ENCODE assay signal across 22 cellular contexts in the genomic region with DNA sequence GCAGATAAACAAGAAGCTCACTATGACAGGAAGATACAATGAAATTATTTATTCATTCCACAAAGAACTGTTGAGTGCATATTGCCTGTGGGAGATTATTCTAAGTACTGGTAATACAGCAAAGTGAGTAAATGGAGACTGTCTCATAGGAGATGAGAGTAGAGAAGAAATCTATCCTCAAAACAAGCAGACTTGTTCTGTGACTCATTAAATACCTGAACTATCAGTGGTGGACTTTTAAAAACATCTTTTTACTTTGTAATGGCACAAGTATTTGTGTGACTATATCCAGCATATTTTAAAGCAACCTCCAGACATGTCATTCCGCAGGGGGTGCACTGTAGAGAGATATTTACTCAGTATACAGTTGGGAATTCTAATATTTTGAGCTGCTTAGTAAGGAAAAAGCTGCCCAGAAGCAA.
DNase-seq lines count a peak whose midpoint lies in the region; ATAC-seq and TF ChIP-seq lines count a peak whose summit lies in the region.
"Had no signal": no experiment of that assay in that cellular context is flagged by ENCODE, and none has a peak within 500 bp of the region (broad histone marks: within the 10 kb centered on the region; RNA-seq: fewer than 3 reads in every experiment).

No MANE protein-coding gene starts in this region.

- peak; percentile 75 for DNase-seq in AG20443 (ENCODE audit: low spot score)
- peak; percentile 65 for DNase-seq in NCI-H226
- DNase-seq in dedifferentiated amniotic fluid mesenchymal stem cell (ENCODE audit: extremely low spot score) = peak; percentile 42
- DNase-seq in osteocyte (ENCODE audit: extremely low spot score, unreplicated experiment) = no peak
- no peak for DNase-seq in BE2C
- DNase-seq in head of caudate nucleus = no peak
- DNase-seq: activated CD8-positive, alpha-beta memory T cell treated with anti-CD3 and anti-CD28 coated beads, Interleukin-2, amount 50 U/mL, for 4 hours; DND-41; natural killer cell; NCI-H2081 treated with DMSO at 0.1 percent for 48 hours; NCI-H748 treated with DMSO at 0.1 percent for 48 hours; right cardiac atrium; stimulated activated CD4-positive, alpha-beta T cell treated with anti-CD3 and anti-CD28 coated beads, Interleukin-4, amount 100 ng/mL, for 4 hours; stimulated activated naive B cell treated with anti-CD40 and anti-IgM and Interleukin-4, amounts not matched to agents 10 μg/mL and 1 μg/mL and 100 μg/mL, for 72 hours; T-helper 17 cell had no signal

- TF ChIP-seq CTCF in osteocyte (IDR thresholded peaks at IDR 0.05) (no peak), BE2C (IDR thresholded peaks at IDR 0.05; ENCODE audit: low read depth, low read length) (no peak)

- H3K4me3 ChIP-seq in BE2C (ENCODE audit: low read depth, low read length) = no peak overlapping the region
- H3K4me3 ChIP-seq: BLaER1, coronary artery, esophagus muscularis mucosa had no signal

- H3K9me3 Mint-ChIP-seq in osteocyte (ENCODE audit: unreplicated experiment) = peaks cover 8% of the 10 kb centered on the region

- H3K4me3 Mint-ChIP-seq in osteocyte (ENCODE audit: unreplicated experiment) = no peak overlapping the region
- H3K4me3 Mint-ChIP-seq: activated naive CD8-positive, alpha-beta T cell; natural killer cell; stimulated activated naive B cell treated with anti-CD40 and anti-IgM and Interleukin-4, amounts not matched to agents 10 μg/mL and 1 μg/mL and 100 μg/mL, for 72 hours; T-helper 17 cell had no signal

- H3K36me3 ChIP-seq in BE2C = no peaks in the 10 kb centered on the region
- H3K36me3 ChIP-seq: BLaER1, esophagus muscularis mucosa had no signal

- H3K27me3 Mint-ChIP-seq in osteocyte (ENCODE audit: unreplicated experiment) = no peaks in the 10 kb centered on the region
- H3K27me3 Mint-ChIP-seq: activated naive CD8-positive, alpha-beta T cell; stimulated activated naive B cell treated with anti-CD40 and anti-IgM and Interleukin-4, amounts not matched to agents 10 μg/mL and 1 μg/mL and 100 μg/mL, for 72 hours; T-helper 17 cell had no signal

- H3K27me3 ChIP-seq in BE2C = no peaks in the 10 kb centered on the region
- H3K27me3 ChIP-seq: BLaER1, esophagus muscularis mucosa had no signal

- H3K27ac Mint-ChIP-seq in osteocyte (ENCODE audit: unreplicated experiment) = peak overlapping the region; percentile 71
- H3K27ac Mint-ChIP-seq: activated naive CD8-positive, alpha-beta T cell; natural killer cell; stimulated activated naive B cell treated with anti-CD40 and anti-IgM and Interleukin-4, amounts not matched to agents 10 μg/mL and 1 μg/mL and 100 μg/mL, for 72 hours; T-helper 17 cell had no signal

- H3K4me1 Mint-ChIP-seq in osteocyte (ENCODE audit: unreplicated experiment) = peaks cover 53% of the 10 kb centered on the region
- H3K4me1 Mint-ChIP-seq: natural killer cell; stimulated activated naive B cell treated with anti-CD40 and anti-IgM and Interleukin-4, amounts not matched to agents 10 μg/mL and 1 μg/mL and 100 μg/mL, for 72 hours; T-helper 17 cell had no signal

- H3K9me3 ChIP-seq in BE2C = no peaks in the 10 kb centered on the region
- H3K9me3 ChIP-seq: BLaER1, esophagus muscularis mucosa had no signal

- ATAC-seq in GM18873 (IDR thresholded peaks at IDR 0.05; ENCODE audit: low FRiP score, unreplicated experiment) (no peak), HG03045 (IDR thresholded peaks at IDR 0.05; ENCODE audit: unreplicated experiment) (no peak)
- ATAC-seq: activated CD4-positive, CD25-positive, alpha-beta regulatory T cell treated with anti-CD3 and anti-CD28 coated beads, Interleukin-2, amount 50 U/mL, for 24 hours; natural killer cell; right cardiac atrium; stimulated activated naive B cell treated with anti-CD40 and anti-IgM and Interleukin-4, amounts not matched to agents 10 μg/mL and 1 μg/mL and 100 μg/mL, for 72 hours; T-helper 17 cell had no signal

- peaks cover 2% of the 10 kb centered on the region for H3K36me3 Mint-ChIP-seq in osteocyte (ENCODE audit: unreplicated experiment)
- H3K36me3 Mint-ChIP-seq: activated naive CD8-positive, alpha-beta T cell; natural killer cell; stimulated activated naive B cell treated with anti-CD40 and anti-IgM and Interleukin-4, amounts not matched to agents 10 μg/mL and 1 μg/mL and 100 μg/mL, for 72 hours had no signal

- no peaks in the 10 kb centered on the region for H3K4me1 ChIP-seq in BE2C
- H3K4me1 ChIP-seq: BLaER1 had no signal

- intact Hi-C loops in head of caudate nucleus (cut with DNase I) = no loop called here

Comparison
In these comparisons a context has a peak if more than half of its experiments do, and no peak if none do; other contexts are left out.
1. DNase-seq: peak in AG20443 (single experiment), NCI-H226 (single experiment) and dedifferentiated amniotic fluid mesenchymal stem cell (single experiment); none in osteocyte (single experiment), BE2C (single experiment) and head of caudate nucleus (0 of 42).